In genomic region chr11:33377852-33378385, GRCh38 we compare ENCODE assay signal across 16 cellular contexts.
DNase-seq lines count a peak whose midpoint lies in the region; ATAC-seq and TF ChIP-seq lines count a peak whose summit lies in the region.
"Had no signal": no experiment of that assay in that cellular context is flagged by ENCODE, and none has a peak within 500 bp of the region (broad histone marks: within the 10 kb centered on the region; RNA-seq: fewer than 3 reads in every experiment).

No MANE protein-coding gene starts in this region.

- in situ Hi-C loops in GM13976 (cut with MboI; ENCODE audit: low sequenced_read_pairs, unreplicated experiment), result loop anchor here (10.0 kb wide), 1 partner anchor 367 kb away; no protein-coding TSS in a partner anchor

- no peak for ATAC-seq in GM18861 (IDR thresholded peaks at IDR 0.05; ENCODE audit: unreplicated experiment)
- ATAC-seq: body of pancreas; stimulated activated naive CD8-positive, alpha-beta T cell treated with anti-CD3 and anti-CD28 coated beads, Interleukin-15, amount 100 ng/mL, for 72 hours; upper lobe of right lung had no signal

- H3K4me3 ChIP-seq in WI38 (ENCODE audit: low read depth, low read length), result peak overlapping the region; percentile 69; the same call in 1 of the 2 replicates
- no peak overlapping the region for H3K4me3 ChIP-seq in fibroblast of pulmonary artery (replicated peaks; ENCODE audit: low read depth, low read length)
- H3K4me3 ChIP-seq: body of pancreas, upper lobe of right lung had no signal

- DNase-seq in DMS 273 (lab: John Stamatoyannopoulos, UW; ENCODE audit: unreplicated experiment) (peak; percentile 7), DMS 273 treated with DMSO at 0.1 percent for 48 hours (lab: John Stamatoyannopoulos, UW) (no peak), fibroblast of pulmonary artery (ENCODE audit: low read depth) (peak; percentile 42), retina (peak; percentile 11), NCI-H345 treated with DMSO at 0.1 percent for 48 hours (lab: John Stamatoyannopoulos, UW; ENCODE audit: unreplicated experiment) (no peak), GM13976 (ENCODE audit: low spot score) (no peak)
- DNase-seq: activated CD4-positive, alpha-beta T cell treated with anti-CD3 and anti-CD28 coated beads for 1 hour; body of pancreas; DMS79; NCI-H1436 treated with DMSO at 0.1 percent for 48 hours; NCI-H2227 treated with DMSO at 0.1 percent for 48 hours; SHP77; stimulated activated naive CD8-positive, alpha-beta T cell treated with anti-CD3 and anti-CD28 coated beads, Interleukin-15, amount 100 ng/mL, for 72 hours; upper lobe of right lung had no signal

- no peak for TF ChIP-seq CTCF in WI38 (IDR thresholded peaks at IDR 0.05; ENCODE audit: low read depth, low read length)
- no peak for TF ChIP-seq CTCF in fibroblast of pulmonary artery (IDR thresholded peaks at IDR 0.05; ENCODE audit: low read length, missing control alignments)
- TF ChIP-seq CTCF in GM13976 (IDR thresholded peaks at IDR 0.05; ENCODE audit: borderline replicate concordance, control extremely low read depth, extremely low read depth, insufficient read depth, missing control alignments), result no peak

Comparison
In these comparisons a context has a peak if more than half of its experiments do, and no peak if none do; other contexts are left out.
1. DNase-seq: peak in DMS 273 (single experiment), fibroblast of pulmonary artery (single experiment) and retina (single experiment); none in DMS 273 treated with DMSO at 0.1 percent for 48 hours (single experiment), NCI-H345 treated with DMSO at 0.1 percent for 48 hours (single experiment) and GM13976 (single experiment).